ENCODE assay signal across 1 cellular context in genomic region chr3:49219132-49219531, GRCh38.
TF ChIP-seq lines count a peak whose summit lies in the region.

No MANE protein-coding gene starts in this region.

TF ChIP-seq in K562, 482 proteins besides CTCF, POLR2A, EP300 and RAD21:
- no peak for TF ChIP-seq ZEB2 (IDR thresholded peaks at IDR 0.05)
- no peak for TF ChIP-seq MIER1 (IDR thresholded peaks at IDR 0.05; ENCODE audit: low read depth)
